ENCODE assay signal across 26 cellular contexts in genomic region chr12:94198872-94199271, GRCh38. TPM values are rescaled to one million over a fixed set of nuclear protein-coding genes. Genes with fewer than 3 reads are reported as not detected.
DNase-seq lines count a peak whose midpoint lies in the region; ATAC-seq and TF ChIP-seq lines count a peak whose summit lies in the region.
"Had no signal": no experiment of that assay in that cellular context is flagged by ENCODE, and none has a peak within 500 bp of the region (broad histone marks: within the 10 kb centered on the region; RNA-seq: fewer than 3 reads in every experiment).

No MANE protein-coding gene starts in this region.

- no peak overlapping the region for H2BK12ac ChIP-seq in neuronal stem cell (ENCODE audit: low read length)

- no peak overlapping the region for H3K23ac ChIP-seq in neuronal stem cell (ENCODE audit: low read depth, low read length, poor library complexity)

- no peaks in the 10 kb centered on the region for H3K9me2 ChIP-seq in OCI-LY7 (ENCODE audit: insufficient read depth, low read length)

- H3K79me1 ChIP-seq in neuronal stem cell (ENCODE audit: low read depth, low read length): no peaks in the 10 kb centered on the region

- POLR2A ChIA-PET in OCI-LY7 (lab: Charles Lee): interaction anchor here (1.0 kb wide), 1 partner anchor 11 kb away, joined by 3 read pairs; no protein-coding TSS in a partner anchor

- H3K79me2 ChIP-seq in OCI-LY7 (ENCODE audit: insufficient read depth, low read depth, low read length): no peaks in the 10 kb centered on the region

- no TSS peak for BruUV-seq in OCI-LY7 (replicated peaks; lab: Mats Ljungman, UMichigan)

- H2BK5ac ChIP-seq in neuronal stem cell (ENCODE audit: low read length): no peak overlapping the region

- H2AK5ac ChIP-seq in neuronal stem cell (ENCODE audit: low read depth, low read length): no peak overlapping the region

- no peak overlapping the region for H3K4me3 Mint-ChIP-seq in endodermal cell
- no peak overlapping the region for H3K4me3 Mint-ChIP-seq in stimulated activated memory B cell treated with anti-CD40 and anti-IgM and Interleukin-4, amounts not matched to agents 10 μg/mL and 1 μg/mL and 100 μg/mL, for 72 hours
- H3K4me3 Mint-ChIP-seq: activated CD8-positive, alpha-beta T cell treated with anti-CD3 and anti-CD28 coated beads for 36 hours; activated naive CD8-positive, alpha-beta T cell; naive thymus-derived CD8-positive, alpha-beta T cell; T-cell had no signal

- intact Hi-C loops in OCI-LY7 (cut with micrococcal nuclease; ENCODE audit: unreplicated experiment): no loop called here

- no peaks in the 10 kb centered on the region for H4K20me1 ChIP-seq in OCI-LY7 (ENCODE audit: insufficient read depth, low read length)

- no peak overlapping the region for H2BK15ac ChIP-seq in neuronal stem cell (ENCODE audit: low read length)

- H3K4me1 Mint-ChIP-seq in endodermal cell: peaks cover 1% of the 10 kb centered on the region
- H3K4me1 Mint-ChIP-seq in stimulated activated memory B cell treated with anti-CD40 and anti-IgM and Interleukin-4, amounts not matched to agents 10 μg/mL and 1 μg/mL and 100 μg/mL, for 72 hours: peaks cover 34% of the 10 kb centered on the region

- H3K27me3 ChIP-seq in endodermal cell (ENCODE audit: control insufficient read depth, insufficient read depth, low read length, poor library complexity, severe bottlenecking): no peaks in the 10 kb centered on the region
- H3K27me3 ChIP-seq in neuronal stem cell (ENCODE audit: control insufficient read depth in 3 of 3, insufficient read depth in 3 of 3, low read depth in 1 of 3, low read length in 3 of 3): no peaks in the 10 kb centered on the region
- H3K27me3 ChIP-seq: dorsolateral prefrontal cortex, gastroesophageal sphincter, SJSA1 had no signal

- peak; percentile 31 for DNase-seq in DMS79 treated with DMSO at 0.1 percent for 48 hours (lab: John Stamatoyannopoulos, UW)
- DNase-seq in DMS79 (lab: John Stamatoyannopoulos, UW): no peak
- DNase-seq in OCI-LY7 (ENCODE audit: low spot score): no peak
- DNase-seq in endodermal cell: peak; percentile 74
- no peak for DNase-seq in activated CD4-positive, alpha-beta T cell treated with anti-CD3 and anti-CD28 coated beads, Interleukin-2, amount 50 U/mL, for 1 hour
- DNase-seq in NCI-H524 (lab: John Stamatoyannopoulos, UW): no peak
- DNase-seq in neuronal stem cell (ENCODE audit: low spot score): no peak
- DNase-seq: activated CD8-positive, alpha-beta T cell treated with anti-CD3 and anti-CD28 coated beads for 36 hours; dorsolateral prefrontal cortex; left cardiac atrium; naive thymus-derived CD8-positive, alpha-beta T cell; NCI-H1417 treated with DMSO at 0.1 percent for 48 hours; NCI-H2081; NCI-H774; stimulated activated naive CD4-positive, alpha-beta T cell treated with Interleukin-2 at 50 U/mL for 16 hours; T-cell had no signal

- H3K4ac ChIP-seq in neuronal stem cell (ENCODE audit: low read length): no peak overlapping the region

- ATAC-seq in stimulated activated memory B cell treated with anti-CD40 and anti-IgM and Interleukin-4, amounts not matched to agents 10 μg/mL and 1 μg/mL and 100 μg/mL, for 72 hours: no peak
- ATAC-seq: activated CD4-positive, CD25-positive, alpha-beta regulatory T cell treated with anti-CD3 and anti-CD28 coated beads, Interleukin-2, amount 50 U/mL, for 24 hours; activated CD8-positive, alpha-beta T cell treated with anti-CD3 and anti-CD28 coated beads for 36 hours; gastroesophageal sphincter; left cardiac atrium; naive thymus-derived CD8-positive, alpha-beta T cell; T-cell had no signal

- H3K4me3 ChIP-seq in OCI-LY7 (ENCODE audit: low read depth, low read length, poor library complexity, severe bottlenecking) (no peak overlapping the region), endodermal cell (ENCODE audit: low read length) (no peak overlapping the region), neuronal stem cell (ENCODE audit: low read length in 2 of 2) (no peak overlapping the region)
- H3K4me3 ChIP-seq: dorsolateral prefrontal cortex, gastroesophageal sphincter, lung, SJSA1 had no signal

- H3K9me3 ChIP-seq in OCI-LY7 (ENCODE audit: low read length) (peaks cover 3% of the 10 kb centered on the region; the same call in 1 of the 2 replicates), endodermal cell (ENCODE audit: control insufficient read depth, low read length) (peaks cover 6% of the 10 kb centered on the region), neuronal stem cell (replicated peaks in 1 of 2; ENCODE audit: control insufficient read depth in 2 of 2, insufficient read depth in 1 of 2, low read depth in 1 of 2, low read length in 2 of 2) (peaks cover 0 to 2% of the 10 kb centered on the region in 2 donors)
- H3K9me3 ChIP-seq: SJSA1 had no signal

- no peak overlapping the region for H4K91ac ChIP-seq in neuronal stem cell (ENCODE audit: low read depth, low read length, poor library complexity)

- H3K4me1 ChIP-seq in OCI-LY7 (ENCODE audit: insufficient read depth, low read length, poor library complexity, severe bottlenecking): peaks cover 18% of the 10 kb centered on the region
- H3K4me1 ChIP-seq in endodermal cell (ENCODE audit: control insufficient read depth, insufficient read depth, low read length): no peaks in the 10 kb centered on the region
- no peaks in the 10 kb centered on the region for H3K4me1 ChIP-seq in neuronal stem cell (ENCODE audit: control insufficient read depth in 2 of 2, insufficient read depth in 1 of 2, low read depth in 1 of 2, low read length in 2 of 2)
- H3K4me1 ChIP-seq: gastroesophageal sphincter, SJSA1 had no signal

- H3K36me3 ChIP-seq in OCI-LY7 (ENCODE audit: insufficient read depth, low read length): peaks cover 3% of the 10 kb centered on the region; the same call in 1 of the 2 replicates
- H3K36me3 ChIP-seq in endodermal cell (ENCODE audit: control insufficient read depth, insufficient read depth, low read length): no peaks in the 10 kb centered on the region
- peaks cover 0 to 2% of the 10 kb centered on the region in 2 donors for H3K36me3 ChIP-seq in neuronal stem cell (replicated peaks in 1 of 2; ENCODE audit: control insufficient read depth in 2 of 2, insufficient read depth in 2 of 2, low read length in 2 of 2)
- H3K36me3 ChIP-seq: SJSA1 had no signal

- TF ChIP-seq CTCF in OCI-LY7 (conservative IDR thresholded peaks at IDR 0.05; ENCODE audit: low read length): peak; percentile 56; the same call in 1 of the 2 replicates
- TF ChIP-seq CTCF in endodermal cell (conservative IDR thresholded peaks at IDR 0.05): peak; percentile 51

- H3K27ac Mint-ChIP-seq in endodermal cell: no peak overlapping the region
- peak overlapping the region; percentile 1 for H3K27ac Mint-ChIP-seq in stimulated activated memory B cell treated with anti-CD40 and anti-IgM and Interleukin-4, amounts not matched to agents 10 μg/mL and 1 μg/mL and 100 μg/mL, for 72 hours
- H3K27ac Mint-ChIP-seq: activated CD8-positive, alpha-beta T cell treated with anti-CD3 and anti-CD28 coated beads for 36 hours; activated naive CD8-positive, alpha-beta T cell; activated T-helper 2 cell treated with anti-CD3 and anti-CD28 coated beads, Interferon-gamma antibody, Interleukin-2, Interleukin-4, amounts not matched to agents 10 μg/mL and 5 μg/mL and 100 μg/mL, durations not matched to agents 14 hours and 24 hours and 36 hours had no signal

- WGBS in endodermal cell (ENCODE audit: insufficient coverage in 1 of 2, insufficient read length in 1 of 2), 2 experiments: 80 to 88% methylated on average over 6 to 9 of the region's 9 CpGs
- no CpG with 5 or more reads among the region's 9 CpGs for WGBS in neuronal stem cell (ENCODE audit: extremely low coverage in 2 of 2, insufficient read length in 2 of 2, insufficient replicate concordance in 1 of 2), 2 donors

- H3K4me2 ChIP-seq in OCI-LY7 (ENCODE audit: low read length) (no peak overlapping the region), neuronal stem cell (ENCODE audit: insufficient read depth, low read length, poor library complexity, severe bottlenecking) (no peak overlapping the region)

- no peak overlapping the region for H3K14ac ChIP-seq in neuronal stem cell (ENCODE audit: low read length)

- CTCF ChIA-PET in OCI-LY7 (lab: Charles Lee; ENCODE audit: unreplicated experiment): no interaction called here

- peaks cover 2% of the 10 kb centered on the region for H3K9me3 Mint-ChIP-seq in endodermal cell
- H3K9me3 Mint-ChIP-seq in stimulated activated memory B cell treated with anti-CD40 and anti-IgM and Interleukin-4, amounts not matched to agents 10 μg/mL and 1 μg/mL and 100 μg/mL, for 72 hours: peaks cover 3% of the 10 kb centered on the region
- H3K9me3 Mint-ChIP-seq: activated T-helper 2 cell treated with anti-CD3 and anti-CD28 coated beads, Interferon-gamma antibody, Interleukin-2, Interleukin-4, amounts not matched to agents 10 μg/mL and 5 μg/mL and 100 μg/mL, durations not matched to agents 14 hours and 24 hours and 36 hours; T-cell had no signal

- H2BK120ac ChIP-seq in neuronal stem cell (ENCODE audit: low read depth, low read length): no peak overlapping the region

- H3K9ac ChIP-seq in endodermal cell (ENCODE audit: extremely low read depth, low read length, poor library complexity, severe bottlenecking) (no peak overlapping the region), neuronal stem cell (ENCODE audit: low read depth, low read length, poor library complexity) (no peak overlapping the region)

- no peak overlapping the region for H3K18ac ChIP-seq in neuronal stem cell (ENCODE audit: low read length)

- H3K27ac ChIP-seq in OCI-LY7 (ENCODE audit: low read depth, low read length, poor library complexity, severe bottlenecking): no peak overlapping the region
- no peak overlapping the region for H3K27ac ChIP-seq in endodermal cell (ENCODE audit: low read depth, low read length)
- no peak overlapping the region for H3K27ac ChIP-seq in neuronal stem cell (replicated peaks; ENCODE audit: low read length)
- H3K27ac ChIP-seq: 22Rv1, dorsolateral prefrontal cortex, gastroesophageal sphincter, RWPE1, SJSA1 had no signal

- H3K36me3 Mint-ChIP-seq in endodermal cell (ENCODE audit: low read depth): no peaks in the 10 kb centered on the region
- peaks cover 78% of the 10 kb centered on the region for H3K36me3 Mint-ChIP-seq in stimulated activated memory B cell treated with anti-CD40 and anti-IgM and Interleukin-4, amounts not matched to agents 10 μg/mL and 1 μg/mL and 100 μg/mL, for 72 hours

- peaks cover 6% of the 10 kb centered on the region for H3K27me3 Mint-ChIP-seq in endodermal cell (ENCODE audit: insufficient read depth)
- H3K27me3 Mint-ChIP-seq in stimulated activated memory B cell treated with anti-CD40 and anti-IgM and Interleukin-4, amounts not matched to agents 10 μg/mL and 1 μg/mL and 100 μg/mL, for 72 hours: no peaks in the 10 kb centered on the region
- H3K27me3 Mint-ChIP-seq: activated CD8-positive, alpha-beta T cell treated with anti-CD3 and anti-CD28 coated beads for 36 hours; activated naive CD8-positive, alpha-beta T cell; naive thymus-derived CD8-positive, alpha-beta T cell; T-cell had no signal

- H2AFZ ChIP-seq in OCI-LY7 (ENCODE audit: low read length) (no peak overlapping the region), neuronal stem cell (ENCODE audit: low read length) (no peak overlapping the region)

- no peak overlapping the region for H4K8ac ChIP-seq in neuronal stem cell (ENCODE audit: low read depth, low read length)

RNA-seq across cellular contexts. Expression of gene PLXNC1, which starts 50.5 kb away (rescaled TPM):
- 3.6 and 4.5 TPM in 2 replicates for total RNA-seq in OCI-LY7 (2014; rRNA removed; shearing (Covaris generic))
- 8.0 and 9.1 TPM in 2 replicates for total RNA-seq in OCI-LY7 (2022)
- total RNA-seq in endodermal cell: 1 to 10 TPM; 1.6 to 1.9 TPM
- polyA plus RNA-seq in endodermal cell (2013, experiment 1 of 2): 10.2 TPM
- polyA plus RNA-seq in endodermal cell (2013, experiment 2 of 2): 9.9 TPM
- 4.4 TPM for polyA plus RNA-seq in neuronal stem cell (2013, experiment 1 of 2)
- polyA plus RNA-seq in neuronal stem cell (2013, experiment 2 of 2): 4.7 TPM
- polyA plus RNA-seq: endothelial cell of umbilical vein had no signal

Comparison
In these comparisons a context has a peak if more than half of its experiments do, and no peak if none do; other contexts are left out.
1. DNase-seq: peak in DMS79 treated with DMSO at 0.1 percent for 48 hours (single experiment) and endodermal cell (single experiment); none in DMS79 (single experiment), OCI-LY7 (single experiment), activated CD4-positive, alpha-beta T cell treated with anti-CD3 and anti-CD28 coated beads, Interleukin-2, amount 50 U/mL, for 1 hour (single experiment), NCI-H524 (0 of 2) and neuronal stem cell (single experiment).